ENCODE assay signal across 15 cellular contexts in the genomic region with DNA sequence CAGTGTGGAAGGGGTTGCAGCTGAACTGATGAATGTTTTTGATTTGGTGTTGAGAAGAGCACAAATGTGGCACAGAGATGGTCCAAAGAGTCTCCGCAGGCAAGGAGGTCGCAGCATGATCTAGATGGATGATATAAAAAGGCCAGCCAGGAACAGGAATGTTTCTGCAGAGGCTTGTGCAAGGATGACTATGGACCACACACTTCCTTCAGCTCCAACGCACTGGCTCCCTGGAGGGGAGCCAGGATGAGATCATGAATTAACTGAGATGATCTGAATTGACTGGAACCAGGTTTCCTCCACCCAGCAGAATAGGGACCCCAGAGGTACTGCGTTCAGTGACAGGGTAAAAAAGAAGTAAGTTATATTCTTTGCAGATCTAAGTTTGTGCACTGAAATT.
DNase-seq lines count a peak whose midpoint lies in the region; FAIRE-seq and TF ChIP-seq lines count a peak whose summit lies in the region.
"Had no signal": no experiment of that assay in that cellular context is flagged by ENCODE, and none has a peak within 500 bp of the region (broad histone marks: within the 10 kb centered on the region; RNA-seq: fewer than 3 reads in every experiment).

No MANE protein-coding gene starts in this region.

- TF ChIP-seq POLR2A in tibial nerve (IDR thresholded peaks at IDR 0.05) = no peak

- H3K27ac ChIP-seq in astrocyte (ENCODE audit: low read depth, low read length) (no peak overlapping the region), tibial nerve (no peak overlapping the region)
- H3K27ac ChIP-seq: ovary had no signal

- H3K4me1 ChIP-seq in astrocyte (ENCODE audit: insufficient read depth, low read length) (peaks cover 6% of the 10 kb centered on the region), tibial nerve (peaks cover 0 to 7% (median 0%) of the 10 kb centered on the region in 4 donors)

- H3K27ac Mint-ChIP-seq in astrocyte (ENCODE audit: unreplicated experiment) = peak overlapping the region; percentile 62
- no peak overlapping the region for H3K27ac Mint-ChIP-seq in type B pancreatic cell
- H3K27ac Mint-ChIP-seq: activated CD8-positive, alpha-beta memory T cell treated with anti-CD3 and anti-CD28 coated beads, Interleukin-2, amount 10 ng/mL, durations not matched to agents 7 days and 5 days; activated naive CD4-positive, alpha-beta T cell treated with anti-CD3 and anti-CD28 coated beads, Interleukin-2, amount 50 U/mL, for 72 hours; WTC11 had no signal

- H4K20me1 ChIP-seq in astrocyte (ENCODE audit: insufficient read depth, low read length) = no peaks in the 10 kb centered on the region

- no peaks in the 10 kb centered on the region for H3K9me3 ChIP-seq in astrocyte (ENCODE audit: insufficient read depth, low read depth, low read length)
- peaks cover 0 to 23% (median 4%) of the 10 kb centered on the region in 4 donors for H3K9me3 ChIP-seq in tibial nerve
- H3K9me3 ChIP-seq: ovary had no signal

- no peak overlapping the region for H3K9ac ChIP-seq in astrocyte (ENCODE audit: low read length)

- no peaks in the 10 kb centered on the region for H3K27me3 Mint-ChIP-seq in astrocyte (ENCODE audit: low read depth, unreplicated experiment)
- H3K27me3 Mint-ChIP-seq in type B pancreatic cell = no peaks in the 10 kb centered on the region
- H3K27me3 Mint-ChIP-seq: activated CD8-positive, alpha-beta memory T cell treated with anti-CD3 and anti-CD28 coated beads, Interleukin-2, amount 10 ng/mL, durations not matched to agents 7 days and 5 days had no signal

- H3K4me2 ChIP-seq in astrocyte (ENCODE audit: low read length) = no peak overlapping the region

- H3K4me3 ChIP-seq in astrocyte (ENCODE audit: insufficient read depth, low read depth, low read length) (no peak overlapping the region), foreskin fibroblast (ENCODE audit: low read depth in 1 of 2, low read length in 2 of 2) (no peak overlapping the region), tibial nerve (no peak overlapping the region)
- H3K4me3 ChIP-seq: esophagus squamous epithelium, ovary had no signal

- no peak for TF ChIP-seq EP300 in tibial nerve (IDR thresholded peaks at IDR 0.05)

- peaks cover 2% of the 10 kb centered on the region for H3K36me3 Mint-ChIP-seq in astrocyte (ENCODE audit: low read depth, unreplicated experiment)
- peaks cover 15% of the 10 kb centered on the region for H3K36me3 Mint-ChIP-seq in type B pancreatic cell
- H3K36me3 Mint-ChIP-seq: WTC11 had no signal

- TF ChIP-seq CTCF in astrocyte (IDR thresholded peaks at IDR 0.05; ENCODE audit: insufficient read depth, low read depth, low read length) = no peak
- TF ChIP-seq CTCF in foreskin fibroblast (IDR thresholded peaks at IDR 0.05; ENCODE audit: low read depth, low read length) = no peak
- TF ChIP-seq CTCF in tibial nerve (IDR thresholded peaks at IDR 0.05) = no peak
- no peak for TF ChIP-seq CTCF in type B pancreatic cell (conservative IDR thresholded peaks at IDR 0.05)

- no peak overlapping the region for H3K4me3 Mint-ChIP-seq in astrocyte (ENCODE audit: unreplicated experiment)
- H3K4me3 Mint-ChIP-seq in type B pancreatic cell = no peak overlapping the region
- H3K4me3 Mint-ChIP-seq: activated CD8-positive, alpha-beta memory T cell treated with anti-CD3 and anti-CD28 coated beads, Interleukin-2, amount 10 ng/mL, durations not matched to agents 7 days and 5 days; WTC11 had no signal

- no peaks in the 10 kb centered on the region for H3K79me2 ChIP-seq in astrocyte (ENCODE audit: insufficient read depth, low read length)

- H3K27me3 ChIP-seq in astrocyte (ENCODE audit: insufficient read depth, low read length) (no peaks in the 10 kb centered on the region), tibial nerve (no peaks in the 10 kb centered on the region)
- H3K27me3 ChIP-seq: esophagus squamous epithelium, ovary had no signal

- peaks cover 17% of the 10 kb centered on the region for H3K4me1 Mint-ChIP-seq in astrocyte (ENCODE audit: low read depth, unreplicated experiment)
- H3K4me1 Mint-ChIP-seq in type B pancreatic cell (ENCODE audit: unreplicated experiment) = peaks cover 8% of the 10 kb centered on the region
- H3K4me1 Mint-ChIP-seq: activated CD8-positive, alpha-beta memory T cell treated with anti-CD3 and anti-CD28 coated beads, Interleukin-2, amount 10 ng/mL, durations not matched to agents 7 days and 5 days had no signal

- WGBS in tibial nerve, 2 donors = 50 to 51% methylated on average over 4 of the region's 4 CpGs

- FAIRE-seq in astrocyte (lab: Jason Lieb, UNC) = peak; percentile 17
- FAIRE-seq: D721Med, islet of Langerhans had no signal

- H3K9me3 Mint-ChIP-seq in astrocyte (ENCODE audit: unreplicated experiment) (peaks cover 6% of the 10 kb centered on the region), type B pancreatic cell (peaks cover 5% of the 10 kb centered on the region)
- H3K9me3 Mint-ChIP-seq: WTC11 had no signal

- DNase-seq in A172 (ENCODE audit: low spot score) (peak; percentile 13), HCEC 1CT (peak; percentile 80), astrocyte (ENCODE audit: low read depth) (peak; percentile 80), foreskin fibroblast (peak; percentile 82 to 91), SHP77 (lab: John Stamatoyannopoulos, UW) (no peak), tibial nerve (ENCODE audit: low spot score in 2 of 2) (no peak), type B pancreatic cell (ENCODE audit: extremely low spot score, unreplicated experiment) (no peak)
- DNase-seq in stimulated activated CD4-positive, alpha-beta T cell treated with anti-CD3 and anti-CD28 coated beads, Interleukin-4, amount 100 ng/mL, for 4 hours = no peak
- DNase-seq: activated CD8-positive, alpha-beta memory T cell treated with anti-CD3 and anti-CD28 coated beads, Interleukin-2, amount 10 ng/mL, durations not matched to agents 7 days and 5 days; esophagus squamous epithelium; ovary had no signal

- H3K36me3 ChIP-seq in astrocyte (ENCODE audit: insufficient read depth, low read length) (no peaks in the 10 kb centered on the region), tibial nerve (no peaks in the 10 kb centered on the region)
- H3K36me3 ChIP-seq: esophagus squamous epithelium, ovary had no signal

- H2AFZ ChIP-seq in astrocyte (ENCODE audit: low read depth, low read length) = no peak overlapping the region

Comparison
In these comparisons a context has a peak if more than half of its experiments do, and no peak if none do; other contexts are left out.
1. DNase-seq: peak in A172 (single experiment), HCEC 1CT (single experiment), astrocyte (single experiment) and foreskin fibroblast (2 of 2); none in stimulated activated CD4-positive, alpha-beta T cell treated with anti-CD3 and anti-CD28 coated beads, Interleukin-4, amount 100 ng/mL, for 4 hours (0 of 2), SHP77 (0 of 2), tibial nerve (0 of 2) and type B pancreatic cell (single experiment).